In the genomic region with DNA sequence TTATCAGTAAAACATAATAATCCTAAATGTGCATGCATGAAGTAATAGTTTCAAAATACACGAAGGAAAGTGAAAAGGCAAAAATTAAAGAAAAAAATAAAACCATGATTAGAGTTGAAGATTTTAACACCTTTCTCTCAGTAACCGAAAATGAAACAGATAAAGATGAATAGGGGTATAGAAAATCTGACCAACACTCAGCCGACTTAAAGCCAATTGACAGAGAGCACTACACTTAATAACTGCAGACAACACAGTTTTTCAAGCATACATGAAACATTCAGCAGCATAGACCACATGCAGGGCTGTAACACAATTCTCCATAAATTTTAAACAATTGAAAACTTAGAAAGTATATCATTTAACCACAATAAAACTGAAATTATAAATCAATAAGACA, we compare ENCODE assay signal across 1 cellular context.
TF ChIP-seq lines count a peak whose summit lies in the region.

No MANE protein-coding gene starts in this region.

TF ChIP-seq in IMR-90, 13 proteins besides CTCF, POLR2A, EP300 and RAD21 (continued from another document):
- TF ChIP-seq MXI1 (IDR thresholded peaks at IDR 0.05; ENCODE audit: borderline replicate concordance, low read depth, low read length) = no peak
TF ChIP-seq in IMR-90: peak in this region for 0.
